8 cellular contexts compared by ENCODE assay signal in genomic region chr3:15051531-15051930, GRCh38. TPM values are rescaled to one million over a fixed set of nuclear protein-coding genes. Genes with fewer than 3 reads are reported as not detected.
DNase-seq lines count a peak whose midpoint lies in the region; ATAC-seq, FAIRE-seq and TF ChIP-seq lines count a peak whose summit lies in the region.

No MANE protein-coding gene starts in this region.

- intact Hi-C loops in HepG2 (cut with micrococcal nuclease; ENCODE audit: unreplicated experiment), result no loop called here

- DNase-seq in ELF-1 (ENCODE audit: low read depth, low spot score) (peak; percentile 89), T follicular helper cell (ENCODE audit: low read depth) (peak; percentile 13), T47D (ENCODE audit: low read depth in 1 of 2, low spot score in 1 of 2) (peak; percentile 69 to 84), HepG2 (ENCODE audit: low spot score) (peak; percentile 62), thoracic aorta (ENCODE audit: low spot score) (no peak)

- ATAC-seq in GM19467 (IDR thresholded peaks at IDR 0.05; ENCODE audit: unreplicated experiment) (peak; percentile 41), HG03521 (IDR thresholded peaks at IDR 0.05; ENCODE audit: unreplicated experiment) (peak; percentile 38), HepG2 (peak; percentile 99), thoracic aorta (ENCODE audit: insufficient number of reproducible peaks, low FRiP score, low read depth) (no peak), GM19452 (IDR thresholded peaks at IDR 0.05; ENCODE audit: unreplicated experiment) (no peak)

- no peak overlapping the region for H3K9ac ChIP-seq in HepG2 (ENCODE audit: insufficient read depth, low read depth, low read length)

- peaks cover 25% of the 10 kb centered on the region for H3K79me2 ChIP-seq in HepG2 (ENCODE audit: insufficient read depth, low read length)

- CTCF ChIA-PET in HepG2 (lab: Yijun Ruan, JAX; ENCODE audit: low intra/inter-chr PET ratio, low total read pairs), result no interaction called here

- TF ChIP-seq EP300 in HepG2 (IDR thresholded peaks at IDR 0.05; ENCODE audit: low read depth in 2 of 2, low read length in 2 of 2), result no peak
- TF ChIP-seq EP300 in HepG2 (CRISPR knock-in tag; IDR thresholded peaks at IDR 0.05; ENCODE audit: borderline replicate concordance), result no peak

- BruUV-seq in HepG2 (replicated peaks; lab: Mats Ljungman, UMichigan), result no TSS peak

- TF ChIP-seq CTCF in HepG2 (CRISPR knock-in tag; IDR thresholded peaks at IDR 0.05), result peak; percentile 75
- TF ChIP-seq CTCF in thoracic aorta (IDR thresholded peaks at IDR 0.05), result peak; percentile 32

- H3K36me3 ChIP-seq in HepG2 (replicated peaks in 1 of 2; ENCODE audit: control insufficient read depth in 1 of 2, insufficient read depth in 2 of 2, low read length in 2 of 2), result peaks cover 31 to 91% of the 10 kb centered on the region in 2 experiments
- H3K36me3 ChIP-seq in thoracic aorta, result peaks cover 27% of the 10 kb centered on the region

- H3K27me3 ChIP-seq in HepG2 (ENCODE audit: control insufficient read depth in 1 of 2, insufficient read depth in 2 of 2, low read length in 2 of 2) (no peaks in the 10 kb centered on the region), thoracic aorta (replicated peaks; ENCODE audit: insufficient read depth) (no peaks in the 10 kb centered on the region)

- no peak; a peak in 1 of 4 replicates for TF ChIP-seq POLR2A in HepG2 (IDR thresholded peaks at IDR 0.05; ENCODE audit: insufficient read depth in 1 of 2, low read depth in 2 of 2, low read length in 2 of 2)

- H3K4me3 ChIP-seq in HepG2 (replicated peaks in 1 of 3; ENCODE audit: insufficient read depth in 1 of 3, low read depth in 2 of 3, low read length in 3 of 3), result no peak overlapping the region
- H3K4me3 ChIP-seq in thoracic aorta, result no peak overlapping the region

- no peak overlapping the region for H2AFZ ChIP-seq in HepG2 (ENCODE audit: low read length)

- H4K20me1 ChIP-seq in HepG2 (ENCODE audit: insufficient read depth, low read length), result peaks cover 13% of the 10 kb centered on the region

- in situ Hi-C loops in T47D (cut with HindIII; ENCODE audit: low pct_unique_long_range_greater_than_20kb, low sequenced_read_pairs), result no loop called here
- in situ Hi-C loops in HepG2 (cut with HindIII; ENCODE audit: extremely low pct_ligation_motif_present, low pct_unique_long_range_greater_than_20kb), result no loop called here

- no peak overlapping the region for H3K4me2 ChIP-seq in HepG2 (ENCODE audit: low read depth, low read length)

- H3K4me1 ChIP-seq in HepG2 (ENCODE audit: insufficient read depth, low read length), result peaks cover 9% of the 10 kb centered on the region; the same call in 1 of the 2 replicates
- no peaks in the 10 kb centered on the region for H3K4me1 ChIP-seq in thoracic aorta (ENCODE audit: control insufficient read depth in 1 of 2, low read depth in 2 of 2)

- WGBS in HepG2 (ENCODE audit: low lambda C conversion rate), result 80% methylated on average over 1 of the region's 1 CpG

- FAIRE-seq in HepG2 (lab: Jason Lieb, UNC), result peak; percentile 23

- H3K27ac ChIP-seq in HepG2 (ENCODE audit: extremely low read length, insufficient read depth, low read length), result no peak overlapping the region
- H3K27ac ChIP-seq in thoracic aorta, result no peak overlapping the region

- POLR2A ChIA-PET in HepG2 (lab: Yijun Ruan, JAX), result interaction anchor here (1.0 to 1.4 kb wide), 2 partner anchors 9 to 13 kb away, joined by 5 to 13 read pairs; partner anchors contain the start of gene MRPS25

- H3K9me3 ChIP-seq in HepG2 (ENCODE audit: low read length), result no peaks in the 10 kb centered on the region
- no peaks in the 10 kb centered on the region for H3K9me3 ChIP-seq in thoracic aorta

- peak; percentile 56 for TF ChIP-seq RAD21 in HepG2 (CRISPR knock-in tag; IDR thresholded peaks at IDR 0.05)

TF ChIP-seq in HepG2, 621 proteins besides CTCF, POLR2A, EP300 and RAD21 (continues in another document):
- TF ChIP-seq SMC3 (IDR thresholded peaks at IDR 0.05; ENCODE audit: low read length) (peak; percentile 34; the same call in 1 of the 2 replicates), CEBPB (IDR thresholded peaks at IDR 0.05; ENCODE audit: borderline replicate concordance, low read depth, low read length) (no peak), ZNF143 (CRISPR knock-in tag; IDR thresholded peaks at IDR 0.05) (no peak), ZNF709 (CRISPR knock-in tag; IDR thresholded peaks at IDR 0.05) (no peak), ZNF746 (CRISPR knock-in tag; IDR thresholded peaks at IDR 0.05) (no peak)
- TF ChIP-seq, protein P1, sequence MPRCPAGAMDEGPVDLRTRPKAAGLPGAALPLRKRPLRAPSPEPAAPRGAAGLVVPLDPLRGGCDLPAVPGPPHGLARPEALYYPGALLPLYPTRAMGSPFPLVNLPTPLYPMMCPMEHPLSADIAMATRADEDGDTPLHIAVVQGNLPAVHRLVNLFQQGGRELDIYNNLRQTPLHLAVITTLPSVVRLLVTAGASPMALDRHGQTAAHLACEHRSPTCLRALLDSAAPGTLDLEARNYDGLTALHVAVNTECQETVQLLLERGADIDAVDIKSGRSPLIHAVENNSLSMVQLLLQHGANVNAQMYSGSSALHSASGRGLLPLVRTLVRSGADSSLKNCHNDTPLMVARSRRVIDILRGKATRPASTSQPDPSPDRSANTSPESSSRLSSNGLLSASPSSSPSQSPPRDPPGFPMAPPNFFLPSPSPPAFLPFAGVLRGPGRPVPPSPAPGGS (CRISPR knock-in tag; IDR thresholded peaks at IDR 0.05), result no peak

RNA-seq across cellular contexts. Expression of gene MRPS25, which starts 13.6 kb away (rescaled TPM):
- total RNA-seq in HepG2 (2016; rRNA removed; fragmentation: Illumina TruSeq; extraction: Trizol) (69.2 and 74.3 TPM in 2 replicates), thoracic aorta (10 to 100 TPM; 13.8 to 31.0 TPM)
- total RNA-seq in HepG2 (2016; cell fraction: cytosol; rRNA removed; fragmentation: Illumina TruSeq; extraction: Trizol; ENCODE audit: low read depth), result 14.2 and 14.8 TPM in 2 replicates
- 70.2 and 72.6 TPM in 2 replicates for total RNA-seq in HepG2 (2016; cell fraction: insoluble cytoplasmic fraction; rRNA removed; fragmentation: Illumina TruSeq; extraction: Trizol)
- 27.9 and 28.9 TPM in 2 replicates for total RNA-seq in HepG2 (2016; cell fraction: membrane; rRNA removed; fragmentation: Illumina TruSeq; extraction: Trizol)
- total RNA-seq in HepG2 (2016; cell fraction: nucleus; rRNA removed; fragmentation: Illumina TruSeq; extraction: Trizol), result 64.0 TPM in 2 replicates
- 54.7 and 60.1 TPM in 2 replicates for polyA plus RNA-seq in HepG2 (2011; rRNA removed)
- 28.6 and 33.5 TPM in 2 replicates for polyA plus RNA-seq in HepG2 (2011; cell fraction: cytosol; rRNA removed)
- polyA plus RNA-seq in HepG2 (2011; cell fraction: nucleus; rRNA removed), result 148 and 153 TPM in 2 replicates
- polyA plus RNA-seq in HepG2 (2012), result 41.3 and 42.1 TPM in 2 replicates
- polyA plus RNA-seq in HepG2 (2016; cell fraction: cytosol; fragmentation: Illumina TruSeq; extraction: Trizol; ENCODE audit: low read depth), result 23.2 and 27.5 TPM in 2 replicates
- polyA plus RNA-seq in HepG2 (2016; cell fraction: insoluble cytoplasmic fraction; fragmentation: Illumina TruSeq; extraction: Trizol; ENCODE audit: low read depth), result 79.2 and 82.6 TPM in 2 replicates
- polyA plus RNA-seq in HepG2 (2016; cell fraction: membrane; fragmentation: Illumina TruSeq; extraction: Trizol; ENCODE audit: low read depth), result 27.1 and 31.5 TPM in 2 replicates
- polyA plus RNA-seq in HepG2 (2016; cell fraction: nucleus; fragmentation: Illumina TruSeq; extraction: Trizol; ENCODE audit: insufficient read depth, low read depth), result 204 and 214 TPM in 2 replicates
- 20.9 and 34.4 TPM in 2 replicates for polyA minus RNA-seq in HepG2 (2011; rRNA and poly(A)+ RNA removed; ENCODE audit: low replicate concordance)
- 12.5 and 15.0 TPM in 2 replicates for polyA minus RNA-seq in HepG2 (2011; cell fraction: cytosol; rRNA and poly(A)+ RNA removed)
- 53.0 and 61.3 TPM in 2 replicates for polyA minus RNA-seq in HepG2 (2011; cell fraction: nucleus; rRNA and poly(A)+ RNA removed)

RNA-seq across cellular contexts. Expression of gene RBSN, which starts 47.4 kb away (rescaled TPM):
- total RNA-seq in HepG2 (2016; rRNA removed; fragmentation: Illumina TruSeq; extraction: Trizol) (11.8 and 14.7 TPM in 2 replicates), thoracic aorta (10 to 100 TPM; 40.8 to 47.8 TPM)
- total RNA-seq in HepG2 (2016; cell fraction: cytosol; rRNA removed; fragmentation: Illumina TruSeq; extraction: Trizol; ENCODE audit: low read depth), result 3.7 and 3.9 TPM in 2 replicates
- total RNA-seq in HepG2 (2016; cell fraction: insoluble cytoplasmic fraction; rRNA removed; fragmentation: Illumina TruSeq; extraction: Trizol), result 10.8 and 13.0 TPM in 2 replicates
- 10.4 and 11.3 TPM in 2 replicates for total RNA-seq in HepG2 (2016; cell fraction: membrane; rRNA removed; fragmentation: Illumina TruSeq; extraction: Trizol)
- total RNA-seq in HepG2 (2016; cell fraction: nucleus; rRNA removed; fragmentation: Illumina TruSeq; extraction: Trizol), result 10.6 and 12.4 TPM in 2 replicates
- polyA plus RNA-seq in HepG2 (2011; rRNA removed), result 7.9 and 9.4 TPM in 2 replicates
- polyA plus RNA-seq in HepG2 (2011; cell fraction: cytosol; rRNA removed), result 3.7 and 5.1 TPM in 2 replicates
- 22.2 and 23.7 TPM in 2 replicates for polyA plus RNA-seq in HepG2 (2011; cell fraction: nucleus; rRNA removed)
- polyA plus RNA-seq in HepG2 (2012), result 8.1 and 8.8 TPM in 2 replicates
- polyA plus RNA-seq in HepG2 (2016; cell fraction: cytosol; fragmentation: Illumina TruSeq; extraction: Trizol; ENCODE audit: low read depth), result 3.3 and 4.1 TPM in 2 replicates
- polyA plus RNA-seq in HepG2 (2016; cell fraction: insoluble cytoplasmic fraction; fragmentation: Illumina TruSeq; extraction: Trizol; ENCODE audit: low read depth), result 8.2 and 9.0 TPM in 2 replicates
- polyA plus RNA-seq in HepG2 (2016; cell fraction: membrane; fragmentation: Illumina TruSeq; extraction: Trizol; ENCODE audit: low read depth), result 5.9 and 6.1 TPM in 2 replicates
- 15.4 and 16.1 TPM in 2 replicates for polyA plus RNA-seq in HepG2 (2016; cell fraction: nucleus; fragmentation: Illumina TruSeq; extraction: Trizol; ENCODE audit: insufficient read depth, low read depth)
- polyA minus RNA-seq in HepG2 (2011; rRNA and poly(A)+ RNA removed; ENCODE audit: low replicate concordance), result 15.6 and 28.8 TPM in 2 replicates
- 7.3 and 10.0 TPM in 2 replicates for polyA minus RNA-seq in HepG2 (2011; cell fraction: cytosol; rRNA and poly(A)+ RNA removed)
- 15.7 and 18.5 TPM in 2 replicates for polyA minus RNA-seq in HepG2 (2011; cell fraction: nucleus; rRNA and poly(A)+ RNA removed)

Comparison
In these comparisons a context has a peak if more than half of its experiments do, and no peak if none do; other contexts are left out.
1. ATAC-seq: peak in GM19467 (single experiment), HG03521 (single experiment) and HepG2 (single experiment); none in thoracic aorta (single experiment) and GM19452 (single experiment).